Comparison of ENCODE assay signal across 20 cellular contexts in the genomic region with DNA sequence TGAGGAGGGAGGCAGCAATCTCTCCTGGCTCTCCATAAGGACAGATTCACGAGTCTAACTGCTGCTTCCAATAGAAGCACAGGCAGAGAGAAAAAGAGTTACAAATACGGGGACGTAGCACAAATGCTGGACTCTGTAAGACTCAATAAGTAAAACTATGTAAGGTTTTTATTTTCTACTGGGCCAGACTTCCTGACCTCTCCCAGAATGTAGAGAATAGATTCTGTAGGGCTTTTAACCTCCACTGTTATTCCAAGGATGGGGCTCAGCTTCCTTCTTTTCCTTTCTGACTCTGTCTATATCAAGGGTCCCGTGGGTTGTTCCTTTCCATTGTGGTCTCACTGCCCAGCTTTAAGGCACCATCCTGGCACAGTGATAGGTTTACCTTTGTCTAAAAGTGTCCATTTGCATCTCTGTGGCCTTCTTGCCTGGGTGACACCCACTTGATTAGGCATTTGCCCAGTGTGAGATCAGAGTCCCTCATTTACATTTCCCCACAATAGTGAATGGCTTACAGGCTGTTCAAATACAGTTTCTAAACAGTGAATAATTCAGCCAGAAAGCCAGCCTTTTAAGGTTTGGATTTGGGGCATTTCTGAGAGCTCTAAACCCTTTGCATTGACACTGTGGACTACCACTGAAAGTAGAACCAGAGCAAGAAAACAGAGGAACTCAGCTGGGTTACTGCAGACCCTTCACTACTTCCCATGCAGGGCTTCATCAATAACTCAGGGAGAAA.
DNase-seq lines count a peak whose midpoint lies in the region; ATAC-seq and TF ChIP-seq lines count a peak whose summit lies in the region.
"Had no signal": no experiment of that assay in that cellular context is flagged by ENCODE, and none has a peak within 500 bp of the region (broad histone marks: within the 10 kb centered on the region; RNA-seq: fewer than 3 reads in every experiment).

No MANE protein-coding gene starts in this region.

- ATAC-seq in HG02678 (IDR thresholded peaks at IDR 0.05; ENCODE audit: unreplicated experiment), result peak; percentile 45
- no peak for ATAC-seq in activated CD8-positive, alpha-beta T cell treated with anti-CD3 and anti-CD28 coated beads, Interleukin-2, amount 10 ng/mL, durations not matched to agents 7 days and 5 days
- no peak for ATAC-seq in PC-3
- ATAC-seq in GM21529 (IDR thresholded peaks at IDR 0.05; ENCODE audit: unreplicated experiment), result no peak
- ATAC-seq: left cardiac atrium had no signal

- CTCF ChIA-PET in activated CD8-positive, alpha-beta T cell treated with anti-CD3 and anti-CD28 coated beads, Interleukin-2, amount 10 ng/mL, durations not matched to agents 7 days and 5 days (lab: Charles Lee), result no interaction called here
- CTCF ChIA-PET in PC-3 (lab: Charles Lee), result no interaction called here

- H3K9ac ChIP-seq in iPS-20b (ENCODE audit: low read depth, low read length), result peak overlapping the region; percentile 40; the same call in 1 of the 2 replicates
- H3K9ac ChIP-seq in PC-3 (ENCODE audit: low read length), result no peak overlapping the region
- H3K9ac ChIP-seq: KMS-11 had no signal

- H3K36me3 ChIP-seq in iPS-20b (ENCODE audit: insufficient read depth, low read depth, low read length) (no peaks in the 10 kb centered on the region), PC-3 (ENCODE audit: low read depth, low read length) (no peaks in the 10 kb centered on the region)
- H3K36me3 ChIP-seq: ascending aorta, Peyer's patch, spleen had no signal

- BruUV-seq in PC-3 (replicated peaks; lab: Mats Ljungman, UMichigan), result no TSS peak

- no peak overlapping the region for H3K4me2 ChIP-seq in PC-3 (ENCODE audit: low read length)
- H3K4me2 ChIP-seq: KMS-11 had no signal

- POLR2A ChIA-PET in activated CD8-positive, alpha-beta T cell treated with anti-CD3 and anti-CD28 coated beads, Interleukin-2, amount 10 ng/mL, durations not matched to agents 7 days and 5 days (lab: Charles Lee), result no interaction called here
- POLR2A ChIA-PET in PC-3 (lab: Charles Lee; ENCODE audit: unreplicated experiment), result no interaction called here

- H4K20me1 ChIP-seq in PC-3 (ENCODE audit: low read length), result no peaks in the 10 kb centered on the region

- TF ChIP-seq CTCF in PC-3 (conservative IDR thresholded peaks at IDR 0.05; ENCODE audit: low read depth, low read length), result no peak

- intact Hi-C loops in PC-3 (cut with micrococcal nuclease), result no loop called here

- H3K4me1 Mint-ChIP-seq in activated CD8-positive, alpha-beta T cell treated with anti-CD3 and anti-CD28 coated beads, Interleukin-2, amount 10 ng/mL, durations not matched to agents 7 days and 5 days (ENCODE audit: low read depth), result no peaks in the 10 kb centered on the region
- H3K4me1 Mint-ChIP-seq: CD4-positive, CD25-positive, alpha-beta regulatory T cell had no signal

- no peaks in the 10 kb centered on the region for H3K79me2 ChIP-seq in PC-3 (ENCODE audit: low read length)

- H3K4me1 ChIP-seq in iPS-20b (ENCODE audit: insufficient read depth, low read length) (peaks cover 15% of the 10 kb centered on the region; the same call in 1 of the 2 replicates), PC-3 (ENCODE audit: insufficient read depth, low read length) (peaks cover 21% of the 10 kb centered on the region)
- H3K4me1 ChIP-seq: ascending aorta, Peyer's patch had no signal

- H3K27ac ChIP-seq in iPS-20b (ENCODE audit: low read length) (no peak overlapping the region), PC-3 (ENCODE audit: low read length) (no peak overlapping the region)
- H3K27ac ChIP-seq: ascending aorta, KMS-11, Peyer's patch, spleen, VCaP had no signal

- peaks cover 18% of the 10 kb centered on the region for H3K27me3 Mint-ChIP-seq in activated CD8-positive, alpha-beta T cell treated with anti-CD3 and anti-CD28 coated beads, Interleukin-2, amount 10 ng/mL, durations not matched to agents 7 days and 5 days (ENCODE audit: low read depth)

- H3K9me3 ChIP-seq in iPS-20b (ENCODE audit: insufficient read depth, low read depth, low read length) (no peaks in the 10 kb centered on the region), PC-3 (ENCODE audit: low read length) (no peaks in the 10 kb centered on the region)
- H3K9me3 ChIP-seq: ascending aorta, Peyer's patch, spleen had no signal

- no peaks in the 10 kb centered on the region for H3K9me2 ChIP-seq in PC-3 (replicated peaks; ENCODE audit: low read length)

- H2AFZ ChIP-seq in PC-3 (ENCODE audit: low read length), result no peak overlapping the region

- no peaks in the 10 kb centered on the region for H3K36me3 Mint-ChIP-seq in activated CD8-positive, alpha-beta T cell treated with anti-CD3 and anti-CD28 coated beads, Interleukin-2, amount 10 ng/mL, durations not matched to agents 7 days and 5 days (ENCODE audit: low read depth)
- H3K36me3 Mint-ChIP-seq: CD4-positive, CD25-positive, alpha-beta regulatory T cell had no signal

- H3K27me3 ChIP-seq in iPS-20b (ENCODE audit: insufficient read depth, low read length) (no peaks in the 10 kb centered on the region), PC-3 (ENCODE audit: low read length) (no peaks in the 10 kb centered on the region)
- H3K27me3 ChIP-seq: ascending aorta, Peyer's patch had no signal

- no peak overlapping the region for H3K27ac Mint-ChIP-seq in activated CD8-positive, alpha-beta T cell treated with anti-CD3 and anti-CD28 coated beads, Interleukin-2, amount 10 ng/mL, durations not matched to agents 7 days and 5 days
- H3K27ac Mint-ChIP-seq: CD4-positive, CD25-positive, alpha-beta regulatory T cell had no signal

- DNase-seq in Ammon's horn (ENCODE audit: low spot score) (peak; percentile 21), NCI-H748 treated with DMSO at 0.1 percent for 48 hours (lab: John Stamatoyannopoulos, UW) (peak; percentile 72), PC-3 (no peak), AG08395 (ENCODE audit: low spot score) (no peak)
- DNase-seq in activated CD8-positive, alpha-beta T cell treated with anti-CD3 and anti-CD28 coated beads, Interleukin-2, amount 10 ng/mL, durations not matched to agents 7 days and 5 days, result no peak
- DNase-seq: 8988T; activated gamma-delta T cell; CD4-positive, CD25-positive, alpha-beta regulatory T cell; left cardiac atrium; NCI-H446; Peyer's patch; spleen; stimulated activated naive CD4-positive, alpha-beta T cell treated with Interleukin-2 at 50 U/mL for 16 hours; SW 1271 had no signal

- peak overlapping the region; percentile 8; the same call in 1 of the 2 replicates for H3K4me3 ChIP-seq in iPS-20b (ENCODE audit: low read length)
- no peak overlapping the region for H3K4me3 ChIP-seq in PC-3 (ENCODE audit: low read length)
- H3K4me3 ChIP-seq: ascending aorta, Peyer's patch, spleen had no signal

- no peak overlapping the region for H3K4me3 Mint-ChIP-seq in activated CD8-positive, alpha-beta T cell treated with anti-CD3 and anti-CD28 coated beads, Interleukin-2, amount 10 ng/mL, durations not matched to agents 7 days and 5 days
- H3K4me3 Mint-ChIP-seq: CD4-positive, CD25-positive, alpha-beta regulatory T cell had no signal

- H3K9me3 Mint-ChIP-seq in activated CD8-positive, alpha-beta T cell treated with anti-CD3 and anti-CD28 coated beads, Interleukin-2, amount 10 ng/mL, durations not matched to agents 7 days and 5 days (ENCODE audit: insufficient read depth), result no peaks in the 10 kb centered on the region

- H3F3A ChIP-seq in PC-3 (ENCODE audit: low read length, unreplicated experiment), result no peaks in the 10 kb centered on the region

Comparison
In these comparisons a context has a peak if more than half of its experiments do, and no peak if none do; other contexts are left out.
1. DNase-seq: peak in Ammon's horn (single experiment) and NCI-H748 treated with DMSO at 0.1 percent for 48 hours (single experiment); none in activated CD8-positive, alpha-beta T cell treated with anti-CD3 and anti-CD28 coated beads, Interleukin-2, amount 10 ng/mL, durations not matched to agents 7 days and 5 days (single experiment), PC-3 (single experiment) and AG08395 (single experiment).